Comparison of ENCODE assay signal across 21 cellular contexts in the genomic region with DNA sequence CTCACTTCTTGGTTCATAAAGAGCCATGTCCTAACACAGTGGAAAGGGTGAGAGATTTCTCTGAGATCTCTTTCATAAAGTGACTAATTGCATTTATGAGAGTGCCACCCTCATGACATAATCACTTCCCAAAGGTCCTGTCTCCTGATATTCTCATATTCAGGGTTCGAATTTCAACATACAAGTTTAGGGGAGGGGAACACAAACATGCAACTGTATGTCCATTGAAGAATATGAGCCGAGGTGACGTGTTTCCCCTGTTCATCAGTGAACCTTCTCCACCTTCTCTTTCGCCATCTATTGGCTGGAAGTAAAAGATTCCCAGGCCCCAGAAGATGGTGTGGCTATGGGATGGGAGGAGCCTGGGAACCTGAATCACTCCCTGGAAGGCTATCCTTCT.
A peak's percentile ranks its signal among the peaks of the same experiment; 100 is the strongest.
DNase-seq lines count a peak whose midpoint lies in the region; ATAC-seq and TF ChIP-seq lines count a peak whose summit lies in the region.
"Had no signal": no experiment of that assay in that cellular context is flagged by ENCODE, and none has a peak within 500 bp of the region (broad histone marks: within the 10 kb centered on the region; RNA-seq: fewer than 3 reads in every experiment).

No MANE protein-coding gene starts in this region.

- no peaks in the 10 kb centered on the region for H3K27me3 ChIP-seq in trophoblast cell (ENCODE audit: insufficient read depth, low read length)
- H3K27me3 ChIP-seq: testis had no signal

- peaks cover 3% of the 10 kb centered on the region for H3K79me1 ChIP-seq in trophoblast cell (ENCODE audit: low read length)

- peak; percentile 79 for ATAC-seq in WTC11
- ATAC-seq: A549; activated T-cell treated with anti-CD3 and anti-CD28 coated beads, Interleukin-2, amount 50 U/mL, for 72 hours had no signal

- H3K23ac ChIP-seq in trophoblast cell (ENCODE audit: low read length) = no peak overlapping the region

- no peaks in the 10 kb centered on the region for H3K9me3 ChIP-seq in trophoblast cell (ENCODE audit: insufficient read depth, low read depth, low read length)
- H3K9me3 ChIP-seq: A549, testis had no signal

- peak; percentile 18 for DNase-seq in NCI-H2171 treated with DMSO at 0.1 percent for 48 hours (lab: John Stamatoyannopoulos, UW)
- no peak for DNase-seq in NCI-H2171 (lab: John Stamatoyannopoulos, UW)
- peak; percentile 24 for DNase-seq in LoVo (ENCODE audit: low spot score)
- DNase-seq in WTC11 (ENCODE audit: low spot score) = no peak
- no peak for DNase-seq in trophoblast cell
- no peak for DNase-seq in hepatic stellate cell (ENCODE audit: low spot score)
- DNase-seq in NCI-H1092 (lab: John Stamatoyannopoulos, UW) = no peak
- no peak for DNase-seq in NCI-H345 (lab: John Stamatoyannopoulos, UW)
- DNase-seq: activated T-cell treated with anti-CD3 and anti-CD28 coated beads, Interleukin-2, amount 50 U/mL, for 72 hours; foreskin melanocyte; KG1; midbrain; NCI-H1105 treated with DMSO at 0.1 percent for 48 hours; NK-92 treated with Interleukin-12 subunit alpha and Interleukin-12 subunit beta, amount 100 ng/mL, for 24 hours; SHP77 treated with DMSO at 0.1 percent for 48 hours; T-helper 2 cell; testis had no signal

- no peak overlapping the region for H3K9ac ChIP-seq in trophoblast cell (ENCODE audit: low read length)

- H2AFZ ChIP-seq in trophoblast cell (ENCODE audit: insufficient read depth, low read length, poor library complexity) = no peak overlapping the region

- no peak overlapping the region for H4K12ac ChIP-seq in trophoblast cell (ENCODE audit: low read depth, low read length)

- H3K27ac Mint-ChIP-seq in WTC11 = no peak overlapping the region
- H3K27ac Mint-ChIP-seq: activated naive CD4-positive, alpha-beta T cell treated with anti-CD3 and anti-CD28 coated beads, Interleukin-2, amount 50 U/mL, for 24 hours; activated T-cell treated with anti-CD3 and anti-CD28 coated beads, Interleukin-2, amount 50 U/mL, for 72 hours; CD14-positive monocyte; progenitor cell of endocrine pancreas had no signal

- peaks cover 11% of the 10 kb centered on the region for H3K4me1 Mint-ChIP-seq in WTC11
- H3K4me1 Mint-ChIP-seq: activated naive CD4-positive, alpha-beta T cell treated with anti-CD3 and anti-CD28 coated beads, Interleukin-2, amount 50 U/mL, for 24 hours; CD14-positive monocyte had no signal

- H2BK5ac ChIP-seq in trophoblast cell (ENCODE audit: low read depth, low read length, poor library complexity) = no peak overlapping the region

- no peak overlapping the region for H3K4me3 Mint-ChIP-seq in WTC11
- H3K4me3 Mint-ChIP-seq: activated naive CD4-positive, alpha-beta T cell treated with anti-CD3 and anti-CD28 coated beads, Interleukin-2, amount 50 U/mL, for 24 hours; activated T-cell treated with anti-CD3 and anti-CD28 coated beads, Interleukin-2, amount 50 U/mL, for 72 hours; CD14-positive monocyte had no signal

- H3K4me3 ChIP-seq in trophoblast cell (ENCODE audit: low read depth, low read length) = no peak overlapping the region
- H3K4me3 ChIP-seq: A549, testis had no signal

- H3K9me3 Mint-ChIP-seq in WTC11 = no peaks in the 10 kb centered on the region
- H3K9me3 Mint-ChIP-seq: activated naive CD4-positive, alpha-beta T cell treated with anti-CD3 and anti-CD28 coated beads, Interleukin-2, amount 50 U/mL, for 24 hours; activated T-cell treated with anti-CD3 and anti-CD28 coated beads, Interleukin-2, amount 50 U/mL, for 72 hours had no signal

- no CpG with 5 or more reads among the region's 4 CpGs for WGBS in trophoblast cell (ENCODE audit: extremely low coverage, insufficient coverage, insufficient read length)

- CTCF ChIA-PET in WTC11 (lab: Charles Lee) = no interaction called here

- no peak overlapping the region for H3K18ac ChIP-seq in trophoblast cell (ENCODE audit: low read length)

- H3K14ac ChIP-seq in trophoblast cell (ENCODE audit: low read length) = no peak overlapping the region

- H4K8ac ChIP-seq in trophoblast cell (ENCODE audit: low read depth, low read length) = no peak overlapping the region

- no peak overlapping the region for H2BK120ac ChIP-seq in trophoblast cell (ENCODE audit: insufficient read depth, low read length, poor library complexity)

- no peak overlapping the region for H3K4me2 ChIP-seq in trophoblast cell (ENCODE audit: low read length)
- H3K4me2 ChIP-seq: A549 had no signal

- no peak overlapping the region for H4K91ac ChIP-seq in trophoblast cell (ENCODE audit: low read depth, low read length)

- peak overlapping the region; percentile 58 for H2BK12ac ChIP-seq in trophoblast cell (ENCODE audit: low read length)

- H3K36me3 ChIP-seq in trophoblast cell (ENCODE audit: control insufficient read depth in 1 of 2, insufficient read depth in 2 of 2, low read length in 2 of 2) = no peaks in the 10 kb centered on the region

- TF ChIP-seq CTCF in WTC11 (IDR thresholded peaks at IDR 0.05) = no peak

- no peaks in the 10 kb centered on the region for H3K36me3 Mint-ChIP-seq in WTC11
- H3K36me3 Mint-ChIP-seq: activated naive CD4-positive, alpha-beta T cell treated with anti-CD3 and anti-CD28 coated beads, Interleukin-2, amount 50 U/mL, for 24 hours; CD14-positive monocyte had no signal

- POLR2A ChIA-PET in WTC11 (lab: Charles Lee) = no interaction called here

- no peak overlapping the region for H2AK5ac ChIP-seq in trophoblast cell (ENCODE audit: low read length)

- no peaks in the 10 kb centered on the region for H3K4me1 ChIP-seq in trophoblast cell (ENCODE audit: control insufficient read depth in 1 of 2, insufficient read depth in 2 of 2, low read length in 2 of 2)
- H3K4me1 ChIP-seq: testis had no signal

- no peaks in the 10 kb centered on the region for H3K27me3 Mint-ChIP-seq in WTC11 (ENCODE audit: low read depth)
- H3K27me3 Mint-ChIP-seq: activated naive CD4-positive, alpha-beta T cell treated with anti-CD3 and anti-CD28 coated beads, Interleukin-2, amount 50 U/mL, for 24 hours; progenitor cell of endocrine pancreas had no signal

- H3K27ac ChIP-seq in trophoblast cell (ENCODE audit: low read depth, low read length) = no peak overlapping the region
- H3K27ac ChIP-seq: A549, testis had no signal

- no peaks in the 10 kb centered on the region for H3K79me2 ChIP-seq in trophoblast cell (ENCODE audit: control insufficient read depth, insufficient read depth, low read length, poor library complexity)

- no peak overlapping the region for H3K4ac ChIP-seq in trophoblast cell (ENCODE audit: low read depth, low read length)

TF ChIP-seq in WTC11, 78 proteins besides CTCF, POLR2A, EP300 and RAD21 (continues in another document):
- TF ChIP-seq ZNF138 (CRISPR knock-in tag; conservative IDR thresholded peaks at IDR 0.05) (no peak), TEAD1 (CRISPR knock-in tag; IDR thresholded peaks at IDR 0.05) (no peak), GRHL2 (CRISPR knock-in tag; IDR thresholded peaks at IDR 0.05; ENCODE audit: insufficient replicate concordance, severe bottlenecking) (no peak), ZNF219 (CRISPR knock-in tag; IDR thresholded peaks at IDR 0.05; ENCODE audit: borderline replicate concordance) (no peak), FOXK1 (CRISPR knock-in tag; IDR thresholded peaks at IDR 0.05) (no peak), ESRRA (CRISPR knock-in tag; IDR thresholded peaks at IDR 0.05; ENCODE audit: borderline replicate concordance) (no peak), GABPB1 (CRISPR knock-in tag; IDR thresholded peaks at IDR 0.05) (no peak), RORB (CRISPR knock-in tag; IDR thresholded peaks at IDR 0.05) (no peak)
- TF ChIP-seq, protein P1, sequence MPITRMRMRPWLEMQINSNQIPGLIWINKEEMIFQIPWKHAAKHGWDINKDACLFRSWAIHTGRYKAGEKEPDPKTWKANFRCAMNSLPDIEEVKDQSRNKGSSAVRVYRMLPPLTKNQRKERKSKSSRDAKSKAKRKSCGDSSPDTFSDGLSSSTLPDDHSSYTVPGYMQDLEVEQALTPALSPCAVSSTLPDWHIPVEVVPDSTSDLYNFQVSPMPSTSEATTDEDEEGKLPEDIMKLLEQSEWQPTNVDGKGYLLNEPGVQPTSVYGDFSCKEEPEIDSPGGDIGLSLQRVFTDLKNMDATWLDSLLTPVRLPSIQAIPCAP (CRISPR knock-in tag; IDR thresholded peaks at IDR 0.05) = no peak
- TF ChIP-seq, protein P2, sequence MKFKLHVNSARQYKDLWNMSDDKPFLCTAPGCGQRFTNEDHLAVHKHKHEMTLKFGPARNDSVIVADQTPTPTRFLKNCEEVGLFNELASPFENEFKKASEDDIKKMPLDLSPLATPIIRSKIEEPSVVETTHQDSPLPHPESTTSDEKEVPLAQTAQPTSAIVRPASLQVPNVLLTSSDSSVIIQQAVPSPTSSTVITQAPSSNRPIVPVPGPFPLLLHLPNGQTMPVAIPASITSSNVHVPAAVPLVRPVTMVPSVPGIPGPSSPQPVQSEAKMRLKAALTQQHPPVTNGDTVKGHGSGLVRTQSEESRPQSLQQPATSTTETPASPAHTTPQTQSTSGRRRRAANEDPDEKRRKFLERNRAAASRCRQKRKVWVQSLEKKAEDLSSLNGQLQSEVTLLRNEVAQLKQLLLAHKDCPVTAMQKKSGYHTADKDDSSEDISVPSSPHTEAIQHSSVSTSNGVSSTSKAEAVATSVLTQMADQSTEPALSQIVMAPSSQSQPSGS (CRISPR knock-in tag; IDR thresholded peaks at IDR 0.05; ENCODE audit: borderline replicate concordance, low read depth) = no peak
- TF ChIP-seq, protein P3, sequence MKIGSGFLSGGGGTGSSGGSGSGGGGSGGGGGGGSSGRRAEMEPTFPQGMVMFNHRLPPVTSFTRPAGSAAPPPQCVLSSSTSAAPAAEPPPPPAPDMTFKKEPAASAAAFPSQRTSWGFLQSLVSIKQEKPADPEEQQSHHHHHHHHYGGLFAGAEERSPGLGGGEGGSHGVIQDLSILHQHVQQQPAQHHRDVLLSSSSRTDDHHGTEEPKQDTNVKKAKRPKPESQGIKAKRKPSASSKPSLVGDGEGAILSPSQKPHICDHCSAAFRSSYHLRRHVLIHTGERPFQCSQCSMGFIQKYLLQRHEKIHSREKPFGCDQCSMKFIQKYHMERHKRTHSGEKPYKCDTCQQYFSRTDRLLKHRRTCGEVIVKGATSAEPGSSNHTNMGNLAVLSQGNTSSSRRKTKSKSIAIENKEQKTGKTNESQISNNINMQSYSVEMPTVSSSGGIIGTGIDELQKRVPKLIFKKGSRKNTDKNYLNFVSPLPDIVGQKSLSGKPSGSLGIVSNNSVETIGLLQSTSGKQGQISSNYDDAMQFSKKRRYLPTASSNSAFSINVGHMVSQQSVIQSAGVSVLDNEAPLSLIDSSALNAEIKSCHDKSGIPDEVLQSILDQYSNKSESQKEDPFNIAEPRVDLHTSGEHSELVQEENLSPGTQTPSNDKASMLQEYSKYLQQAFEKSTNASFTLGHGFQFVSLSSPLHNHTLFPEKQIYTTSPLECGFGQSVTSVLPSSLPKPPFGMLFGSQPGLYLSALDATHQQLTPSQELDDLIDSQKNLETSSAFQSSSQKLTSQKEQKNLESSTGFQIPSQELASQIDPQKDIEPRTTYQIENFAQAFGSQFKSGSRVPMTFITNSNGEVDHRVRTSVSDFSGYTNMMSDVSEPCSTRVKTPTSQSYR (CRISPR knock-in tag; IDR thresholded peaks at IDR 0.05) = no peak

Comparison
In these comparisons a context has a peak if more than half of its experiments do, and no peak if none do; other contexts are left out.
1. DNase-seq: peak in NCI-H2171 treated with DMSO at 0.1 percent for 48 hours (single experiment) and LoVo (single experiment); none in NCI-H2171 (single experiment), WTC11 (single experiment), trophoblast cell (0 of 2), hepatic stellate cell (single experiment), NCI-H1092 (single experiment) and NCI-H345 (single experiment).